21 cellular contexts compared by ENCODE assay signal in genomic region chr11:86427441-86427840, GRCh38. TPM values are rescaled to one million over a fixed set of nuclear protein-coding genes. Genes with fewer than 3 reads are reported as not detected.
A peak's percentile ranks its signal among the peaks of the same experiment; 100 is the strongest.
DNase-seq lines count a peak whose midpoint lies in the region; ATAC-seq, FAIRE-seq and TF ChIP-seq lines count a peak whose summit lies in the region.
"Had no signal": no experiment of that assay in that cellular context is flagged by ENCODE, and none has a peak within 500 bp of the region (broad histone marks: within the 10 kb centered on the region; RNA-seq: fewer than 3 reads in every experiment).

No MANE protein-coding gene starts in this region.

- H4K20me1 ChIP-seq in K562 (replicated peaks; ENCODE audit: control insufficient read depth, insufficient read depth, low read length) (no peaks in the 10 kb centered on the region), endothelial cell of umbilical vein (replicated peaks; ENCODE audit: control insufficient read depth, extremely low read depth, insufficient read depth, low read length) (no peaks in the 10 kb centered on the region)
- H4K20me1 ChIP-seq: BLaER1 treated with 17β-estradiol and CSF1 and Interleukin-3, amounts not matched to agents 10 nM and 100 nM had no signal

- H3K27ac ChIP-seq in A549 (no peak overlapping the region), K562 (ENCODE audit: extremely low read depth, low read depth, low read length) (no peak overlapping the region), endothelial cell of umbilical vein (ENCODE audit: insufficient read depth, low read depth, low read length) (no peak overlapping the region), heart left ventricle (no peak overlapping the region)
- H3K27ac ChIP-seq: BLaER1 treated with 17β-estradiol and CSF1 and Interleukin-3, amounts not matched to agents 10 nM and 100 nM; C4-2B had no signal

- H3K79me2 ChIP-seq in K562 (ENCODE audit: control insufficient read depth, insufficient read depth, low read length) (no peaks in the 10 kb centered on the region), endothelial cell of umbilical vein (ENCODE audit: control insufficient read depth, insufficient read depth, low read length) (no peaks in the 10 kb centered on the region)

- no peak overlapping the region for H2AFZ ChIP-seq in K562 (ENCODE audit: low read depth, low read length)
- no peak overlapping the region for H2AFZ ChIP-seq in endothelial cell of umbilical vein (ENCODE audit: low read depth, low read length)

- TF ChIP-seq POLR2A in A549 (IDR thresholded peaks at IDR 0.05; ENCODE audit: low read length) (no peak), GM12892 (IDR thresholded peaks at IDR 0.05; ENCODE audit: low read depth, low read length) (no peak), K562 (conservative IDR thresholded peaks at IDR 0.05) (no peak), endothelial cell of umbilical vein (IDR thresholded peaks at IDR 0.05; ENCODE audit: low read depth, low read length) (no peak), heart left ventricle (IDR thresholded peaks at IDR 0.05) (no peak)

- ATAC-seq in A549 (no peak), K562 (no peak), HG02571 (IDR thresholded peaks at IDR 0.05; ENCODE audit: unreplicated experiment) (no peak), heart left ventricle (no peak)
- ATAC-seq: CD8-positive, alpha-beta T cell had no signal

- H3K9me1 ChIP-seq in K562 (ENCODE audit: control insufficient read depth, insufficient read depth, low read length) (no peaks in the 10 kb centered on the region), endothelial cell of umbilical vein (replicated peaks; ENCODE audit: control insufficient read depth, extremely low read depth, insufficient read depth, low read length) (no peaks in the 10 kb centered on the region)

- DNase-seq in A549 (ENCODE audit: low read depth in 1 of 2, low spot score in 1 of 2), result no peak
- no peak for DNase-seq in GM12892 (ENCODE audit: insufficient read length)
- no peak for DNase-seq in K562 (ENCODE audit: extremely low read depth in 1 of 4, low spot score in 3 of 4)
- DNase-seq in endothelial cell of umbilical vein (ENCODE audit: low read depth, low spot score), result no peak
- DNase-seq in LoVo (ENCODE audit: low spot score), result no peak
- no peak for DNase-seq in heart left ventricle
- DNase-seq: 8988T; AML-193; Caco-2; Calu3; CD4-positive, alpha-beta T cell; CD8-positive, alpha-beta T cell; DMS79 treated with DMSO at 0.1 percent for 48 hours; GF-D8 had no signal

- TF ChIP-seq RAD21 in A549 (conservative IDR thresholded peaks at IDR 0.05 in 1 of 2, IDR thresholded peaks at IDR 0.05 in 1 of 2) (no peak), K562 (CRISPR knock-in tag; conservative IDR thresholded peaks at IDR 0.05 in 1 of 2, IDR thresholded peaks at IDR 0.05 in 1 of 2) (no peak)

- no peaks in the 10 kb centered on the region for H3K36me3 ChIP-seq in K562 (ENCODE audit: control insufficient read depth, insufficient read depth, low read length)
- H3K36me3 ChIP-seq in endothelial cell of umbilical vein (ENCODE audit: control insufficient read depth in 2 of 2, extremely low read depth in 1 of 2, insufficient read depth in 2 of 2, low read length in 2 of 2), result no peaks in the 10 kb centered on the region
- peaks cover 0 to under 1% (median 0%) of the 10 kb centered on the region in 9 donors for H3K36me3 ChIP-seq in heart left ventricle

- H3K4me3 ChIP-seq in A549 (no peak overlapping the region), K562 (no peak overlapping the region), endothelial cell of umbilical vein (replicated peaks in 1 of 3; ENCODE audit: insufficient read depth in 1 of 3, low read depth in 1 of 3, low read length in 3 of 3) (no peak overlapping the region), heart left ventricle (no peak overlapping the region)
- H3K4me3 ChIP-seq: BLaER1 treated with 17β-estradiol and CSF1 and Interleukin-3, amounts not matched to agents 10 nM and 100 nM had no signal

- POLR2A ChIA-PET in A549 (lab: Yijun Ruan, JAX), result no interaction called here
- POLR2A ChIA-PET in K562 (lab: Yijun Ruan, JAX), result no interaction called here
- POLR2A ChIA-PET in endothelial cell of umbilical vein (lab: Charles Lee), result no interaction called here

- H3K9me3 ChIP-seq in A549, result 0 out of 3 replicates have a peak, but pooled peaks cover 10% of the 10 kb centered on the region
- no peaks in the 10 kb centered on the region for H3K9me3 ChIP-seq in K562 (replicated peaks; ENCODE audit: control insufficient read depth, insufficient read depth, low read depth, low read length)
- H3K9me3 ChIP-seq in endothelial cell of umbilical vein (replicated peaks; ENCODE audit: control insufficient read depth, insufficient read depth, low read length), result no peaks in the 10 kb centered on the region
- peaks cover 0 to 38% (median 4%) of the 10 kb centered on the region in 12 donors for H3K9me3 ChIP-seq in heart left ventricle

- no peak for FAIRE-seq in A549 (lab: Jason Lieb, UNC)
- peak; percentile 5 for FAIRE-seq in GM12892 (lab: Jason Lieb, UNC)
- FAIRE-seq in K562 (lab: Jason Lieb, UNC), result no peak
- FAIRE-seq in endothelial cell of umbilical vein (lab: Jason Lieb, UNC), result peak; percentile 18
- FAIRE-seq: A204.1, G401.6, GM12891, GM18507 had no signal

- TF ChIP-seq CTCF in A549 (IDR thresholded peaks at IDR 0.05), result no peak
- no peak for TF ChIP-seq CTCF in K562 (IDR thresholded peaks at IDR 0.05 in 2 of 3, conservative IDR thresholded peaks at IDR 0.05 in 1 of 3; ENCODE audit: insufficient read depth in 2 of 3, low read depth in 1 of 3, low read length in 3 of 3)
- no peak for TF ChIP-seq CTCF in endothelial cell of umbilical vein (IDR thresholded peaks at IDR 0.05; ENCODE audit: extremely low read depth in 1 of 2, insufficient read depth in 1 of 2, low read depth in 1 of 2, low read length in 2 of 2)
- TF ChIP-seq CTCF in heart left ventricle (IDR thresholded peaks at IDR 0.05), result no peak

- in situ Hi-C loops in K562 (cut with MboI), result no loop called here

- TF ChIP-seq EP300 in A549 (IDR thresholded peaks at IDR 0.05), result no peak
- TF ChIP-seq EP300 in K562 (IDR thresholded peaks at IDR 0.05; ENCODE audit: low read length), result no peak

- no TSS peak for BruUV-seq in K562 (replicated peaks; lab: Mats Ljungman, UMichigan)
- BruUV-seq in endothelial cell of umbilical vein (replicated peaks; lab: Mats Ljungman, UMichigan), result no TSS peak

- no peak overlapping the region for H3K4me2 ChIP-seq in A549
- H3K4me2 ChIP-seq in K562 (ENCODE audit: insufficient read depth, low read length), result no peak overlapping the region
- no peak overlapping the region for H3K4me2 ChIP-seq in endothelial cell of umbilical vein (ENCODE audit: insufficient read depth, low read length)
- H3K4me2 ChIP-seq: BLaER1 treated with 17β-estradiol and CSF1 and Interleukin-3, amounts not matched to agents 10 nM and 100 nM had no signal

- H3K4me1 ChIP-seq in A549, result no peaks in the 10 kb centered on the region
- H3K4me1 ChIP-seq in K562 (replicated peaks in 1 of 2; ENCODE audit: control insufficient read depth in 2 of 2, insufficient read depth in 2 of 2, low read length in 2 of 2), result peaks cover 4 to 10% of the 10 kb centered on the region in 2 experiments; a peak in 4 of 5 replicates
- H3K4me1 ChIP-seq in endothelial cell of umbilical vein (ENCODE audit: control insufficient read depth, extremely low read depth, insufficient read depth, low read length), result no peaks in the 10 kb centered on the region
- peaks cover 0 to 8% (median 0%) of the 10 kb centered on the region in 12 donors for H3K4me1 ChIP-seq in heart left ventricle

- H3K27me3 ChIP-seq in K562 (ENCODE audit: control insufficient read depth in 2 of 2, insufficient read depth in 2 of 2, low read length in 2 of 2), result peaks cover 0 to 8% of the 10 kb centered on the region in 2 experiments; a peak in 2 of 5 replicates
- H3K27me3 ChIP-seq in endothelial cell of umbilical vein (ENCODE audit: control insufficient read depth in 2 of 2, insufficient read depth in 2 of 2, low read length in 2 of 2), result no peaks in the 10 kb centered on the region
- H3K27me3 ChIP-seq in heart left ventricle, result no peaks in the 10 kb centered on the region

- CTCF ChIA-PET in A549 (lab: Yijun Ruan, JAX) (interaction anchor here (1.0 kb wide), 1 partner anchor 181 kb away, joined by 3 read pairs; no protein-coding TSS in a partner anchor), K562 (lab: Yijun Ruan, JAX; ENCODE audit: low intra/inter-chr PET ratio) (no interaction called here), endothelial cell of umbilical vein (lab: Charles Lee) (no interaction called here)

- intact Hi-C loops in K562 (cut with micrococcal nuclease), result no loop called here
- intact Hi-C loops in endothelial cell of umbilical vein (cut with micrococcal nuclease), result no loop called here
- intact Hi-C loops in heart left ventricle (cut with DNase I), result no loop called here

- dilution Hi-C loops in endothelial cell of umbilical vein (cut with MboI; ENCODE audit: extremely low pct_ligation_motif_present, low sequenced_read_pairs), result no loop called here

- no peak overlapping the region for H3K9ac ChIP-seq in K562 (ENCODE audit: insufficient read depth in 1 of 2, low read depth in 2 of 2, low read length in 2 of 2)
- H3K9ac ChIP-seq in endothelial cell of umbilical vein (replicated peaks; ENCODE audit: extremely low read depth, insufficient read depth, low read length), result no peak overlapping the region
- H3K9ac ChIP-seq: BLaER1 treated with 17β-estradiol and CSF1 and Interleukin-3, amounts not matched to agents 10 nM and 100 nM had no signal

RNA-seq across cellular contexts. Expression of gene CCDC81, which starts 52.8 kb away (rescaled TPM):
- polyA plus RNA-seq in A549 (2011; rRNA removed), result 0.26 and 0.71 TPM in 2 replicates
- 0.10 and 0.17 TPM in 2 replicates for polyA plus RNA-seq in A549 (2012; cell fraction: cytosol; rRNA removed)
- 0.55 and 0.76 TPM in 2 replicates for polyA plus RNA-seq in A549 (2012; cell fraction: nucleus; rRNA removed)
- 0.18 to 0.30 TPM (median 0.29 TPM) in 3 replicates for polyA plus RNA-seq in A549 (2017; fragmentation: RNase III; extraction: RNeasy Plus Mini Kit Qiagen cat#74134 plus additional on column Dnase treatment)
- polyA minus RNA-seq in A549 (2011; rRNA and poly(A)+ RNA removed), result 0.83 TPM in 1 of 2 replicates, not detected in the other
- not detected for polyA plus RNA-seq in GM12892 (2012; ENCODE audit: missing spikeins)
- total RNA-seq in K562 (2011; cell fraction: chromatin; rRNA removed; ENCODE audit: low replicate concordance), result 1.2 and 3.3 TPM in 2 replicates
- 0.67 and 1.6 TPM in 2 replicates for total RNA-seq in K562 (2011; cell fraction: nucleolus; rRNA removed)
- total RNA-seq in K562 (2011; cell fraction: nucleoplasm; rRNA removed), result 0.59 and 2.4 TPM in 2 replicates
- 0.33 and 0.82 TPM in 2 replicates for total RNA-seq in K562 (2014; rRNA removed)
- 0.36 and 0.54 TPM in 2 replicates for total RNA-seq in K562 (2014; rRNA removed; fragmentation: Illumina TruSeq; extraction: Trizol)
- 0.34 and 1.0 TPM in 2 replicates for total RNA-seq in K562 (2015; rRNA removed; fragmentation: Illumina TruSeq; extraction: Trizol)
- 0.16 and 0.63 TPM in 2 replicates for total RNA-seq in K562 (2021)
- polyA plus RNA-seq in K562 (2011; rRNA removed), result 0.30 and 0.46 TPM in 2 replicates
- 0.07 and 0.16 TPM in 2 replicates for polyA plus RNA-seq in K562 (2011; cell fraction: cytosol; rRNA removed)
- polyA plus RNA-seq in K562 (2011; cell fraction: nucleus; rRNA removed), result 1.7 and 1.8 TPM in 2 replicates
- polyA plus RNA-seq in K562 (2012), result 0.15 and 0.34 TPM in 2 replicates
- 0.28 and 0.48 TPM in 2 replicates for polyA plus RNA-seq in K562 (2014; fragmentation: Illumina TruSeq; extraction: Trizol)
- under 1 TPM; 0.24 to 0.41 TPM for polyA plus RNA-seq in K562 (2014; fragmentation: Nextera tagmentation; extraction: Ambion mirVana)
- 0.23 and 0.90 TPM in 2 replicates for polyA plus RNA-seq in K562 (2014; rRNA removed)
- polyA minus RNA-seq in K562 (2011; rRNA and poly(A)+ RNA removed), result 0.95 and 1.4 TPM in 2 replicates
- not detected in 2 replicates for polyA minus RNA-seq in K562 (2011; cell fraction: cytosol; rRNA and poly(A)+ RNA removed)
- 0.67 and 2.0 TPM in 2 replicates for polyA minus RNA-seq in K562 (2011; cell fraction: nucleus; rRNA and poly(A)+ RNA removed)
- 0.55 and 1.1 TPM in 2 replicates for total RNA-seq in endothelial cell of umbilical vein
- 0.25 and 0.57 TPM in 2 replicates for polyA plus RNA-seq in endothelial cell of umbilical vein
- 0.52 and 0.69 TPM in 2 replicates for polyA plus RNA-seq in endothelial cell of umbilical vein (2011; cell fraction: cytosol; rRNA removed)
- 1.9 and 2.0 TPM in 2 replicates for polyA plus RNA-seq in endothelial cell of umbilical vein (2011; cell fraction: nucleus; rRNA removed)
- polyA plus RNA-seq in endothelial cell of umbilical vein (2012), result 4.2 and 8.9 TPM in 2 replicates
- 0.29 and 0.45 TPM in 2 replicates for polyA minus RNA-seq in endothelial cell of umbilical vein
- not detected for polyA minus RNA-seq in endothelial cell of umbilical vein (2011; cell fraction: cytosol; rRNA and poly(A)+ RNA removed)
- polyA minus RNA-seq in endothelial cell of umbilical vein (2011; cell fraction: nucleus; rRNA and poly(A)+ RNA removed), result 1.9 and 2.2 TPM in 2 replicates
- 1 to 10 TPM in 1 of 9 donors, under 1 TPM in 7, not detected in 1; 0.26 to 1.2 (median 0.36) TPM for total RNA-seq in heart left ventricle
- polyA plus RNA-seq in heart left ventricle, result under 1 TPM; 0.17 to 0.27 TPM

Comparison
In these comparisons a context has a peak if more than half of its experiments do, and no peak if none do; other contexts are left out.
1. Of the 35 proteins assayed by ChIP-seq in both K562 and A549: peak only in K562: none; only in A549: MAFK; in both: none; in neither: 34.